ENCODE assay signal across 1 cellular context in the genomic region with DNA sequence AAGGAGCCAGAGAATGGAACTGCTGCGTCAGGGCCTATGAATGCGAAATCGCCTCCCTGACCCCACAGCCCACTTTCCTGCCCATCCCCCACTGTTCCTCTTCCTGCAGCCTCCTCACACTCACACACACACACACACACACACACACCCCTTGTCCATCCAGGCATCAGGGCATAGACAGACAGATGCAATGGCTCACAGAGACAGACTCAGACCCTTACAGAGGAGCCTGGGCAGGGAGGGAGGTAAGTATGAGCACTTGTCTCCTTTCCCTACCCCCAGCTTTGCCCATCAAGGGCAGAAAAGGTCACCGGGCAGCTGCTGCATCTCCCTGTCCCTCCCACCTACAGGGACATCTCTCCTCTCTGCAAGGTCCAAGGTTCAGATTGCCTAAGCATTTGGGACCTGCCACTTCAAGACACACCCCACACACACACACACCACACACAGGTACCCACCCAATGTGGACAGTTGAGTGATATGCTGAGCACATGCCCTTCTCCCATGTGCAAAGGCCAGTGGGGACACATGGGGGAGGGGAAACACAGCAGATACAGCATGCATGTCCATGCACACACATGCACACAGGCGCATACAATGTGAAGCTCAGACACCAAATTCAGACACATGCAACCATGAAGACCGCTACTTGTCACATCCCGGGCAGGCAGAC.
TF ChIP-seq lines count a peak whose summit lies in the region.

No MANE protein-coding gene starts in this region.

TF ChIP-seq in GM23338, 12 proteins besides CTCF, POLR2A, EP300 and RAD21 (continued from another document):
- TF ChIP-seq, protein P1, sequence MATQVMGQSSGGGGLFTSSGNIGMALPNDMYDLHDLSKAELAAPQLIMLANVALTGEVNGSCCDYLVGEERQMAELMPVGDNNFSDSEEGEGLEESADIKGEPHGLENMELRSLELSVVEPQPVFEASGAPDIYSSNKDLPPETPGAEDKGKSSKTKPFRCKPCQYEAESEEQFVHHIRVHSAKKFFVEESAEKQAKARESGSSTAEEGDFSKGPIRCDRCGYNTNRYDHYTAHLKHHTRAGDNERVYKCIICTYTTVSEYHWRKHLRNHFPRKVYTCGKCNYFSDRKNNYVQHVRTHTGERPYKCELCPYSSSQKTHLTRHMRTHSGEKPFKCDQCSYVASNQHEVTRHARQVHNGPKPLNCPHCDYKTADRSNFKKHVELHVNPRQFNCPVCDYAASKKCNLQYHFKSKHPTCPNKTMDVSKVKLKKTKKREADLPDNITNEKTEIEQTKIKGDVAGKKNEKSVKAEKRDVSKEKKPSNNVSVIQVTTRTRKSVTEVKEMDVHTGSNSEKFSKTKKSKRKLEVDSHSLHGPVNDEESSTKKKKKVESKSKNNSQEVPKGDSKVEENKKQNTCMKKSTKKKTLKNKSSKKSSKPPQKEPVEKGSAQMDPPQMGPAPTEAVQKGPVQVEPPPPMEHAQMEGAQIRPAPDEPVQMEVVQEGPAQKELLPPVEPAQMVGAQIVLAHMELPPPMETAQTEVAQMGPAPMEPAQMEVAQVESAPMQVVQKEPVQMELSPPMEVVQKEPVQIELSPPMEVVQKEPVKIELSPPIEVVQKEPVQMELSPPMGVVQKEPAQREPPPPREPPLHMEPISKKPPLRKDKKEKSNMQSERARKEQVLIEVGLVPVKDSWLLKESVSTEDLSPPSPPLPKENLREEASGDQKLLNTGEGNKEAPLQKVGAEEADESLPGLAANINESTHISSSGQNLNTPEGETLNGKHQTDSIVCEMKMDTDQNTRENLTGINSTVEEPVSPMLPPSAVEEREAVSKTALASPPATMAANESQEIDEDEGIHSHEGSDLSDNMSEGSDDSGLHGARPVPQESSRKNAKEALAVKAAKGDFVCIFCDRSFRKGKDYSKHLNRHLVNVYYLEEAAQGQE (IDR thresholded peaks at IDR 0.05; ENCODE audit: unreplicated experiment), result no peak
- TF ChIP-seq EZH2phosphoT487 (IDR thresholded peaks at IDR 0.05; ENCODE audit: unreplicated experiment) (no peak), NANOG (IDR thresholded peaks at IDR 0.05; ENCODE audit: borderline replicate concordance) (no peak), ZNF114 (CRISPR knock-in tag; IDR thresholded peaks at IDR 0.05) (no peak), CREB1 (CRISPR knock-in tag; IDR thresholded peaks at IDR 0.05; ENCODE audit: low read depth) (no peak), ZNF331 (CRISPR knock-in tag; IDR thresholded peaks at IDR 0.05; ENCODE audit: low read depth) (no peak), STAT1 (IDR thresholded peaks at IDR 0.05; ENCODE audit: unreplicated experiment) (no peak), JUNB (IDR thresholded peaks at IDR 0.05; ENCODE audit: unreplicated experiment) (no peak), EZH2 (IDR thresholded peaks at IDR 0.05; ENCODE audit: low read depth, unreplicated experiment) (no peak), POLR2AphosphoS5 (IDR thresholded peaks at IDR 0.05; ENCODE audit: low read depth) (no peak)
- TF ChIP-seq, protein P2, sequence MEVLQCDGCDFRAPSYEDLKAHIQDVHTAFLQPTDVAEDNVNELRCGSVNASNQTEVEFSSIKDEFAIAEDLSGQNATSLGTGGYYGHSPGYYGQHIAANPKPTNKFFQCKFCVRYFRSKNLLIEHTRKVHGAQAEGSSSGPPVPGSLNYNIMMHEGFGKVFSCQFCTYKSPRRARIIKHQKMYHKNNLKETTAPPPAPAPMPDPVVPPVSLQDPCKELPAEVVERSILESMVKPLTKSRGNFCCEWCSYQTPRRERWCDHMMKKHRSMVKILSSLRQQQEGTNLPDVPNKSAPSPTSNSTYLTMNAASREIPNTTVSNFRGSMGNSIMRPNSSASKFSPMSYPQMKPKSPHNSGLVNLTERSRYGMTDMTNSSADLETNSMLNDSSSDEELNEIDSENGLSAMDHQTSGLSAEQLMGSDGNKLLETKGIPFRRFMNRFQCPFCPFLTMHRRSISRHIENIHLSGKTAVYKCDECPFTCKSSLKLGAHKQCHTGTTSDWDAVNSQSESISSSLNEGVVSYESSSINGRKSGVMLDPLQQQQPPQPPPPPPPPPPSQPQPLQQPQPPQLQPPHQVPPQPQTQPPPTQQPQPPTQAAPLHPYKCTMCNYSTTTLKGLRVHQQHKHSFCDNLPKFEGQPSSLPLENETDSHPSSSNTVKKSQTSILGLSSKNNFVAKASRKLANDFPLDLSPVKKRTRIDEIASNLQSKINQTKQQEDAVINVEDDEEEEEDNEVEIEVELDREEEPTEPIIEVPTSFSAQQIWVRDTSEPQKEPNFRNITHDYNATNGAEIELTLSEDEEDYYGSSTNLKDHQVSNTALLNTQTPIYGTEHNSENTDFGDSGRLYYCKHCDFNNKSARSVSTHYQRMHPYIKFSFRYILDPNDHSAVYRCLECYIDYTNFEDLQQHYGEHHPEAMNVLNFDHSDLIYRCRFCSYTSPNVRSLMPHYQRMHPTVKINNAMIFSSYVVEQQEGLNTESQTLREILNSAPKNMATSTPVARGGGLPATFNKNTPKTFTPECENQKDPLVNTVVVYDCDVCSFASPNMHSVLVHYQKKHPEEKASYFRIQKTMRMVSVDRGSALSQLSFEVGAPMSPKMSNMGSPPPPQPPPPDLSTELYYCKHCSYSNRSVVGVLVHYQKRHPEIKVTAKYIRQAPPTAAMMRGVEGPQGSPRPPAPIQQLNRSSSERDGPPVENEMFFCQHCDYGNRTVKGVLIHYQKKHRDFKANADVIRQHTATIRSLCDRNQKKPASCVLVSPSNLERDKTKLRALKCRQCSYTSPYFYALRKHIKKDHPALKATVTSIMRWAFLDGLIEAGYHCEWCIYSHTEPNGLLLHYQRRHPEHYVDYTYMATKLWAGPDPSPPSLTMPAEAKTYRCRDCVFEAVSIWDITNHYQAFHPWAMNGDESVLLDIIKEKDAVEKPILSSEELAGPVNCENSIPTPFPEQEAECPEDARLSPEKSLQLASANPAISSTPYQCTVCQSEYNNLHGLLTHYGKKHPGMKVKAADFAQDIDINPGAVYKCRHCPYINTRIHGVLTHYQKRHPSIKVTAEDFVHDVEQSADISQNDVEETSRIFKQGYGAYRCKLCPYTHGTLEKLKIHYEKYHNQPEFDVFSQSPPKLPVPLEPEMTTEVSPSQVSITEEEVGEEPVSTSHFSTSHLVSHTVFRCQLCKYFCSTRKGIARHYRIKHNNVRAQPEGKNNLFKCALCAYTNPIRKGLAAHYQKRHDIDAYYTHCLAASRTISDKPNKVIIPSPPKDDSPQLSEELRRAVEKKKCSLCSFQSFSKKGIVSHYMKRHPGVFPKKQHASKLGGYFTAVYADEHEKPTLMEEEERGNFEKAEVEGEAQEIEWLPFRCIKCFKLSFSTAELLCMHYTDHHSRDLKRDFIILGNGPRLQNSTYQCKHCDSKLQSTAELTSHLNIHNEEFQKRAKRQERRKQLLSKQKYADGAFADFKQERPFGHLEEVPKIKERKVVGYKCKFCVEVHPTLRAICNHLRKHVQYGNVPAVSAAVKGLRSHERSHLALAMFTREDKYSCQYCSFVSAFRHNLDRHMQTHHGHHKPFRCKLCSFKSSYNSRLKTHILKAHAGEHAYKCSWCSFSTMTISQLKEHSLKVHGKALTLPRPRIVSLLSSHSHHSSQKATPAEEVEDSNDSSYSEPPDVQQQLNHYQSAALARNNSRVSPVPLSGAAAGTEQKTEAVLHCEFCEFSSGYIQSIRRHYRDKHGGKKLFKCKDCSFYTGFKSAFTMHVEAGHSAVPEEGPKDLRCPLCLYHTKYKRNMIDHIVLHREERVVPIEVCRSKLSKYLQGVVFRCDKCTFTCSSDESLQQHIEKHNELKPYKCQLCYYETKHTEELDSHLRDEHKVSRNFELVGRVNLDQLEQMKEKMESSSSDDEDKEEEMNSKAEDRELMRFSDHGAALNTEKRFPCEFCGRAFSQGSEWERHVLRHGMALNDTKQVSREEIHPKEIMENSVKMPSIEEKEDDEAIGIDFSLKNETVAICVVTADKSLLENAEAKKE (CRISPR knock-in tag; IDR thresholded peaks at IDR 0.05), result no peak
